In the genomic region with DNA sequence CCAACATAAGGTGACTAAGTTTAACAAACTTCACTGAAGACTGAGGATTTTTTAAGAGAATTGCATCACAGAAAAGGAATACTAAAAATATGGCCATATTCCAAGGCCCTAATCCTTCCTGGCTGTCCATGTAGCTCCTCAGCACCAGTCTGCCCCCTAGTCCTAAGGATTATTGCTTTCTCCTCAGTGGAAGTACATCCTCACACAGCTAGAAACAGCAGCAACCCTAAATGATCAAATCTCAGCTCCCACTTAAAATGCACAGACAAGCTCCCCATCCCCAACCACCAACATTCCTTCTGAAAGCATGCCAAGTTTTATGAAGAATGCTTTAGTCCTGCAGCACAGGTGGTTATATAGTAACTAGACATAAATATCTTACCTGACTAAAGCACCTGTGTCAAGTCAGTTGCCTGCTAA, we compare ENCODE assay signal across 13 cellular contexts. TPM values are rescaled to one million over a fixed set of nuclear protein-coding genes. Genes with fewer than 3 reads are reported as not detected.
A peak's percentile ranks its signal among the peaks of the same experiment; 100 is the strongest.
DNase-seq lines count a peak whose midpoint lies in the region; ATAC-seq, FAIRE-seq and TF ChIP-seq lines count a peak whose summit lies in the region.
"Had no signal": no experiment of that assay in that cellular context is flagged by ENCODE, and none has a peak within 500 bp of the region (broad histone marks: within the 10 kb centered on the region; RNA-seq: fewer than 3 reads in every experiment).

No MANE protein-coding gene starts in this region.

- no peak for TF ChIP-seq POLR2A in breast epithelium (IDR thresholded peaks at IDR 0.05)
- no peak for TF ChIP-seq POLR2A in lower leg skin (IDR thresholded peaks at IDR 0.05)

- H3K4me1 ChIP-seq in breast epithelium, result no peaks in the 10 kb centered on the region

- TF ChIP-seq CTCF in breast epithelium (IDR thresholded peaks at IDR 0.05), result no peak
- no peak for TF ChIP-seq CTCF in endothelial cell (IDR thresholded peaks at IDR 0.05; ENCODE audit: unreplicated experiment)
- TF ChIP-seq CTCF in lower leg skin (IDR thresholded peaks at IDR 0.05), result no peak

- H3K27ac Mint-ChIP-seq in endothelial cell (ENCODE audit: unreplicated experiment), result no peak overlapping the region
- H3K27ac Mint-ChIP-seq: activated CD4-positive, alpha-beta T cell treated with anti-CD3 and anti-CD28 coated beads for 36 hours had no signal

- no peaks in the 10 kb centered on the region for H3K27me3 ChIP-seq in breast epithelium

- no peak overlapping the region for H3K4me3 Mint-ChIP-seq in endothelial cell (ENCODE audit: unreplicated experiment)
- H3K4me3 Mint-ChIP-seq: activated CD4-positive, alpha-beta T cell treated with anti-CD3 and anti-CD28 coated beads for 36 hours had no signal

- H3K36me3 Mint-ChIP-seq in endothelial cell (ENCODE audit: low read depth, unreplicated experiment), result no peaks in the 10 kb centered on the region

- intact Hi-C loops in breast epithelium (cut with DNase I; ENCODE audit: low total_unique reads) (no loop called here), lower leg skin (cut with DNase I; ENCODE audit: low total_unique reads) (no loop called here)

- peak; percentile 75 for FAIRE-seq in urothelium cell line (lab: Jason Lieb, UNC)

- H3K4me3 ChIP-seq in breast epithelium (no peak overlapping the region), lower leg skin (ENCODE audit: low read depth, poor library complexity, severe bottlenecking) (no peak overlapping the region)

- H3K4me1 Mint-ChIP-seq in endothelial cell (ENCODE audit: unreplicated experiment), result peaks cover 8% of the 10 kb centered on the region

- no peaks in the 10 kb centered on the region for H3K36me3 ChIP-seq in breast epithelium

- H3K9me3 Mint-ChIP-seq in endothelial cell (ENCODE audit: unreplicated experiment), result no peaks in the 10 kb centered on the region

- peaks cover 3% of the 10 kb centered on the region for H3K27me3 Mint-ChIP-seq in endothelial cell (ENCODE audit: unreplicated experiment)

- ATAC-seq in HG03280 (IDR thresholded peaks at IDR 0.05; ENCODE audit: unreplicated experiment), result no peak

- H3K9me3 ChIP-seq in breast epithelium, result no peaks in the 10 kb centered on the region

- H3K27ac ChIP-seq in breast epithelium, result peak overlapping the region; percentile 16 to 64

- DNase-seq in HS-5 (ENCODE audit: low read depth) (peak; percentile 55), breast epithelium (ENCODE audit: low spot score in 2 of 2) (no peak), kidney tubule cell (ENCODE audit: low spot score) (peak; percentile 75), urothelium cell line (ENCODE audit: low spot score) (no peak), endothelial cell (ENCODE audit: low spot score) (no peak), lower leg skin (ENCODE audit: low spot score in 2 of 2) (no peak)
- DNase-seq: activated CD4-positive, alpha-beta T cell treated with anti-CD3 and anti-CD28 coated beads for 36 hours; activated gamma-delta T cell; NCI-H1436; NCI-H82; stimulated activated CD4-positive, alpha-beta T cell treated with anti-CD3 and anti-CD28 coated beads, Interleukin-12 subunit alpha, Interleukin-12 subunit beta, amount 100 ng/mL, for 4 hours; stimulated activated CD8-positive, alpha-beta memory T cell treated with anti-CD3 and anti-CD28 coated beads, Interleukin-4, amount 100 ng/mL, for 48 hours had no signal

RNA-seq across cellular contexts. Expression of gene ST3GAL6, which starts 14.7 kb away (rescaled TPM):
- 10 to 100 TPM; 16.1 to 52.6 (median 22.1) TPM for total RNA-seq in breast epithelium
- 6.5 TPM for total RNA-seq in endothelial cell (ENCODE audit: unreplicated experiment)
- total RNA-seq in lower leg skin, result 10 to 100 TPM; 19.2 to 40.8 (median 24.3) TPM
- total RNA-seq: activated CD4-positive, alpha-beta T cell treated with anti-CD3 and anti-CD28 coated beads for 36 hours had no signal

Comparison
In these comparisons a context has a peak if more than half of its experiments do, and no peak if none do; other contexts are left out.
1. DNase-seq: peak in HS-5 (single experiment) and kidney tubule cell (single experiment); none in breast epithelium (0 of 2), urothelium cell line (single experiment), endothelial cell (single experiment) and lower leg skin (0 of 2).